Comparison of ENCODE assay signal across 11 cellular contexts in genomic region chrX:112761239-112762207, GRCh38.
A peak's percentile ranks its signal among the peaks of the same experiment; 100 is the strongest.
DNase-seq lines count a peak whose midpoint lies in the region; ATAC-seq and TF ChIP-seq lines count a peak whose summit lies in the region.
"Had no signal": no experiment of that assay in that cellular context is flagged by ENCODE, and none has a peak within 500 bp of the region (broad histone marks: within the 10 kb centered on the region; RNA-seq: fewer than 3 reads in every experiment).

No MANE protein-coding gene starts in this region.

- no peak for TF ChIP-seq CTCF in psoas muscle (IDR thresholded peaks at IDR 0.05)

- H2AFZ ChIP-seq in GM23248, result no peak overlapping the region

- H3K9ac ChIP-seq in GM23248, result no peak overlapping the region

- no peaks in the 10 kb centered on the region for H3K36me3 Mint-ChIP-seq in activated T-helper 2 cell treated with anti-CD3 and anti-CD28 coated beads, Interferon-gamma antibody, Interleukin-2, Interleukin-4, amounts not matched to agents 10 μg/mL and 5 μg/mL and 100 μg/mL, durations not matched to agents 14 hours and 24 hours and 36 hours (ENCODE audit: low read depth)

- DNase-seq in psoas muscle, result no peak
- no peak for DNase-seq in GM23248
- no peak for DNase-seq in NCI-H2196 treated with DMSO at 0.1 percent for 48 hours (lab: John Stamatoyannopoulos, UW; ENCODE audit: unreplicated experiment)
- no peak for DNase-seq in activated T-helper 2 cell treated with anti-CD3 and anti-CD28 coated beads, Interferon-gamma antibody, Interleukin-2, Interleukin-4, amounts not matched to agents 10 μg/mL and 5 μg/mL and 100 μg/mL, durations not matched to agents 14 hours and 24 hours and 36 hours (ENCODE audit: low spot score)
- DNase-seq: activated CD4-positive, alpha-beta T cell treated with anti-CD3 and anti-CD28 coated beads, Interleukin-2, amount 50 U/mL, for 1 hour; KG1; stimulated activated CD4-positive, alpha-beta T cell treated with anti-CD3 and anti-CD28 coated beads, Interleukin-12 subunit alpha, Interleukin-12 subunit beta, amount 100 ng/mL, for 4 hours had no signal

- H3K9me3 ChIP-seq in psoas muscle (no peaks in the 10 kb centered on the region), GM23248 (ENCODE audit: low read depth) (no peaks in the 10 kb centered on the region)

- no peak overlapping the region for H3K4me3 Mint-ChIP-seq in activated T-helper 2 cell treated with anti-CD3 and anti-CD28 coated beads, Interferon-gamma antibody, Interleukin-2, Interleukin-4, amounts not matched to agents 10 μg/mL and 5 μg/mL and 100 μg/mL, durations not matched to agents 14 hours and 24 hours and 36 hours (ENCODE audit: low read depth)

- H3K27ac ChIP-seq in psoas muscle (peak overlapping the region; percentile 27), GM23248 (no peak overlapping the region)

- H3K27ac Mint-ChIP-seq in activated T-helper 2 cell treated with anti-CD3 and anti-CD28 coated beads, Interferon-gamma antibody, Interleukin-2, Interleukin-4, amounts not matched to agents 10 μg/mL and 5 μg/mL and 100 μg/mL, durations not matched to agents 14 hours and 24 hours and 36 hours, result no peak overlapping the region

- no peaks in the 10 kb centered on the region for H4K20me1 ChIP-seq in GM23248 (ENCODE audit: insufficient read depth)

- no peak overlapping the region for H3K4me2 ChIP-seq in GM23248 (ENCODE audit: unreplicated experiment)

- H3K4me3 ChIP-seq in psoas muscle (no peak overlapping the region), GM23248 (no peak overlapping the region)
- H3K4me3 ChIP-seq: lung had no signal

- H3K4me1 ChIP-seq in psoas muscle, result peaks cover 7% of the 10 kb centered on the region
- no peaks in the 10 kb centered on the region for H3K4me1 ChIP-seq in GM23248 (ENCODE audit: insufficient read depth)

- H3K27me3 ChIP-seq in psoas muscle (ENCODE audit: insufficient read depth in 3 of 3, low read length in 2 of 3) (no peaks in the 10 kb centered on the region), GM23248 (replicated peaks; ENCODE audit: insufficient read depth) (no peaks in the 10 kb centered on the region)

- no peaks in the 10 kb centered on the region for H3K9me3 Mint-ChIP-seq in activated T-helper 2 cell treated with anti-CD3 and anti-CD28 coated beads, Interferon-gamma antibody, Interleukin-2, Interleukin-4, amounts not matched to agents 10 μg/mL and 5 μg/mL and 100 μg/mL, durations not matched to agents 14 hours and 24 hours and 36 hours

- in situ Hi-C loops in GM23248 (cut with MboI), result no loop called here

- ATAC-seq in GM19025 (IDR thresholded peaks at IDR 0.05; ENCODE audit: low read depth, unreplicated experiment), result peak; percentile 85
- peak; percentile 89 for ATAC-seq in HG02588 (IDR thresholded peaks at IDR 0.05; ENCODE audit: unreplicated experiment)
- peak; percentile 84 for ATAC-seq in HG03460 (IDR thresholded peaks at IDR 0.05; ENCODE audit: unreplicated experiment)
- no peak for ATAC-seq in psoas muscle

- no peaks in the 10 kb centered on the region for H3K9me2 ChIP-seq in GM23248 (ENCODE audit: insufficient read depth)

- H3K79me2 ChIP-seq in GM23248 (ENCODE audit: insufficient read depth), result no peaks in the 10 kb centered on the region

- intact Hi-C loops in psoas muscle (cut with DNase I), result no loop called here
- intact Hi-C loops in activated T-helper 2 cell treated with anti-CD3 and anti-CD28 coated beads, Interferon-gamma antibody, Interleukin-2, Interleukin-4, amounts not matched to agents 10 μg/mL and 5 μg/mL and 100 μg/mL, durations not matched to agents 14 hours and 24 hours and 36 hours (cut with micrococcal nuclease), result no loop called here

- H3K36me3 ChIP-seq in psoas muscle (ENCODE audit: insufficient read depth in 1 of 2, low read depth in 1 of 2), result no peaks in the 10 kb centered on the region
- no peaks in the 10 kb centered on the region for H3K36me3 ChIP-seq in GM23248 (ENCODE audit: low read depth)

- peaks cover 3% of the 10 kb centered on the region for H3K27me3 Mint-ChIP-seq in activated T-helper 2 cell treated with anti-CD3 and anti-CD28 coated beads, Interferon-gamma antibody, Interleukin-2, Interleukin-4, amounts not matched to agents 10 μg/mL and 5 μg/mL and 100 μg/mL, durations not matched to agents 14 hours and 24 hours and 36 hours (ENCODE audit: low read depth)

- H3F3A ChIP-seq in GM23248 (ENCODE audit: insufficient read depth), result no peaks in the 10 kb centered on the region

- no peaks in the 10 kb centered on the region for H3K4me1 Mint-ChIP-seq in activated T-helper 2 cell treated with anti-CD3 and anti-CD28 coated beads, Interferon-gamma antibody, Interleukin-2, Interleukin-4, amounts not matched to agents 10 μg/mL and 5 μg/mL and 100 μg/mL, durations not matched to agents 14 hours and 24 hours and 36 hours (ENCODE audit: low read depth)

- 35 to 68% (median 45%) methylated on average over 7 of the region's 7 CpGs for WGBS in psoas muscle, 3 donors
- 74 to 87% methylated on average over 6 of the region's 7 CpGs for WGBS in GM23248 (ENCODE audit: low coverage in 1 of 2, low lambda C conversion rate in 2 of 2, missing lambda C conversion rate in 2 of 2), 2 experiments

Comparison
In these comparisons a context has a peak if more than half of its experiments do, and no peak if none do; other contexts are left out.
1. ATAC-seq: peak in GM19025 (single experiment), HG02588 (single experiment) and HG03460 (single experiment); none in psoas muscle (0 of 4).